24 cellular contexts compared by ENCODE assay signal in the genomic region with DNA sequence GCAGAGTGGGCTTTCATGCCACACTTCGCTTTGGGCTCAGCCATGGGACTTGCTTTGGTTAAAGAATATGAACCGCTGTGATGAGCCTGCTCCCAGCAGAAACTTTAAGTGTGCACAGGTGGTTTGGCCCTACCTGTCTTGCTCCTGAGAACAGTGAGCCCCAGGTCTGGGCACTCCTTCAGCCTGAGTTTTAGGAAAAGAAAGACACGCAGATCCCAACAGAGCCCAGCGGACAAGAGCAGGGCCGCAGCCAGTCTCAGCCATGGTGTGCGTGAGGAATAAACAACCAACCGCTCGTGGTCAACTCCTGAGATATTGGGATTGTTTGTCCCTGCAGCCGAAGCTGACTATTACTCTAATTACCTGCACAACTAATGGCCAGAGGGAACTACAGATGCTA.
"Had no signal": no experiment of that assay in that cellular context is flagged by ENCODE, and none has a peak within 500 bp of the region (broad histone marks: within the 10 kb centered on the region; RNA-seq: fewer than 3 reads in every experiment).

No MANE protein-coding gene starts in this region.

- H3K27me3 ChIP-seq: hepatocyte, ovary, uterus had no signal

- H3K9me3 ChIP-seq: mucosa of descending colon, ovary, prostate gland, stomach, thoracic aorta, uterus had no signal

- ATAC-seq: heart right ventricle; mucosa of descending colon; naive thymus-derived CD4-positive, alpha-beta T cell; natural killer cell treated with Interleukin-12 subunit alpha and Interleukin-12 subunit beta and Interleukin-15 and Interleukin-18, amount 100 ng/mL, for 72 hours; right cardiac atrium; stimulated activated naive B cell treated with anti-CD40 and anti-IgM and Interleukin-4, amounts not matched to agents 10 μg/mL and 1 μg/mL and 100 μg/mL, for 72 hours; stimulated activated naive CD8-positive, alpha-beta T cell treated with anti-CD3 and anti-CD28 coated beads, Interleukin-15, Interleukin-2, amounts not matched to agents 100 U/mL and 50 U/mL, for 24 hours had no signal

- H3K4me1 ChIP-seq: heart right ventricle, left ventricle myocardium inferior, prostate gland, stomach, tibial artery, uterus had no signal

- DNase-seq: heart right ventricle; islet precursor cell; left ventricle myocardium inferior; mesendoderm; midbrain; mucosa of descending colon; naive thymus-derived CD4-positive, alpha-beta T cell; ovary; retina; right cardiac atrium; stimulated activated CD4-positive, alpha-beta T cell treated with anti-CD3 and anti-CD28 coated beads, Interleukin-2, amount 100 ng/mL, for 24 hours; stimulated activated CD4-positive, alpha-beta T cell treated with anti-CD3 and anti-CD28 coated beads, Interleukin-4, amount 100 ng/mL, for 1 hour; stimulated activated naive B cell treated with anti-CD40 and anti-IgM and Interleukin-4, amounts not matched to agents 10 μg/mL and 1 μg/mL and 100 μg/mL, for 72 hours; stimulated activated naive CD8-positive, alpha-beta T cell treated with anti-CD3 and anti-CD28 coated beads, Interleukin-15, Interleukin-2, amounts not matched to agents 100 U/mL and 50 U/mL, for 24 hours; stomach; trophoblast cell; uterus had no signal

- H3K36me3 ChIP-seq: heart right ventricle, left ventricle myocardium inferior, ovary, prostate gland, stomach, thoracic aorta, tibial artery, uterus had no signal

- H3K27ac ChIP-seq: heart right ventricle, hepatocyte, left ventricle myocardium inferior, ovary, prostate gland, stomach, thoracic aorta, tibial artery, uterus had no signal

- H3K4me3 ChIP-seq: heart right ventricle, hepatocyte, left ventricle myocardium inferior, lung, mucosa of descending colon, ovary, prostate gland, smooth muscle cell, stomach, thoracic aorta, tibial artery, uterus had no signal
